Comparison of ENCODE assay signal across 8 cellular contexts in the genomic region with DNA sequence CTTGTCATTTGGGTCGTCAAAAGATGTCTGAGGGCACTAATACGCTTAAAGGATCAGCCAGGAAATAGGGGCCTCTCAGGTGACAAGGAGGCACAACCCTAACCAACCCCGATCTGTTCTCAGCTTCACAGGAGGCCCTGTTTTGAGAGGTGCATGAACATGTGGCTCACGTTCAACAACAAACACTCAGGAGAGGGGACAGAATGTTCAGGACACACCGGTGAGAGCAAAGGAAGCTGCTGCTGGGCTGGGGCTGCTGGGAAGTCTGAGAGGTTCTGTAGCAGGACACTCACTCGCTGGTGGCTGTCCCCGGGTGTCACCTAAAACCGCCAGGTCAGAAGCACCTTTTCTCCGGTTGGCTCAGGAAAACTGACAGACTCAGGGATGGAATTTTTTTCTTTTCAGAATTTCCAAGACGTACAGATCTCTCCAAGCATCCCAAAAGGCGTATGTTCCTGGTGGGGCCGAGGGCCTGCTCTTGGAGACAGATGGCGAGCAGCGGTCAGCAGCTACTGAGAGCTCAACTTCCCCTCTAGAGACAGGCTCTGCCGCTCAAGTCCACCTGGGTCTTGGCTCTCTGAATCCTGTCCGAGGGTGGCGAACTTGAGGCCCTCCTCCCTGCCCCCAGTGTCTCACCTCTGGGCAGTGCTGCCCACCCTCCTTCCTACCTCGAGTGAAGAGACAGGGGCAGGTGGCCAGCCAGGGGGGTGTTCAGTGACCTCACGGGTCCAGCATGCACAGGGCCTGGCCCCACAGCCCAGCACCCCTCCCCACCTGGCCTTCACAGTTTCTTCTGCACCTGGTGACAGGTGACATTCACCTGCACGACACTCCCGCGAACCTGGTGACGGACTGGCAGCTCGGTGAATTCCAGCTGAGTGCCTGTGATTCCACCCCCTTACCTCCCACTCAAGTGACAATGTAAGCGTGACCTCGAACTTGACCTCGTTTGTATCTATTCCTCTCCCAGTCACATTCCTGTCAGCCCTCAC. TPM values are rescaled to one million over a fixed set of nuclear protein-coding genes. Genes with fewer than 3 reads are reported as not detected.
DNase-seq lines count a peak whose midpoint lies in the region; ATAC-seq and TF ChIP-seq lines count a peak whose summit lies in the region.

No MANE protein-coding gene starts in this region.

- DNase-seq in DMS79 treated with DMSO at 0.1 percent for 48 hours (lab: John Stamatoyannopoulos, UW), result peak; percentile 67
- DNase-seq in DMS79 (lab: John Stamatoyannopoulos, UW), result no peak
- no peak for DNase-seq in Panc1 (ENCODE audit: low read depth, low spot score)
- DNase-seq in glutamatergic neuron, result peak; percentile 70
- peak; percentile 71 for DNase-seq in spleen
- DNase-seq in UCSD-AML1 (lab: John Stamatoyannopoulos, UW; ENCODE audit: unreplicated experiment), result no peak
- DNase-seq in NCI-H2081 treated with DMSO at 0.1 percent for 48 hours (lab: John Stamatoyannopoulos, UW), result no peak

- peaks cover 18% of the 10 kb centered on the region for H3K4me1 Mint-ChIP-seq in glutamatergic neuron (ENCODE audit: low read depth, unreplicated experiment)

- no TSS peak for BruUV-seq in Panc1 (replicated peaks; lab: Mats Ljungman, UMichigan)

- H3K4me3 Mint-ChIP-seq in glutamatergic neuron (ENCODE audit: unreplicated experiment), result peak overlapping the region; percentile 77

- H3K36me3 Mint-ChIP-seq in glutamatergic neuron (ENCODE audit: unreplicated experiment), result no peaks in the 10 kb centered on the region

- H3K27me3 ChIP-seq in Panc1 (ENCODE audit: control insufficient read depth, insufficient read depth, low read length) (no peaks in the 10 kb centered on the region), spleen (replicated peaks in 1 of 7) (no peaks in the 10 kb centered on the region)

- H3K36me3 ChIP-seq in Panc1 (ENCODE audit: control insufficient read depth, insufficient read depth, low read length), result peaks cover 2% of the 10 kb centered on the region; the same call in 1 of the 2 replicates
- peaks cover 0 to 75% (median 41%) of the 10 kb centered on the region in 6 donors for H3K36me3 ChIP-seq in spleen

- CTCF ChIA-PET in Panc1 (lab: Charles Lee), result interaction anchor here (0.6 kb wide), 1 partner anchor 31 kb away, joined by 4 read pairs; no protein-coding TSS in a partner anchor

- in situ Hi-C loops in Panc1 (cut with HindIII; ENCODE audit: low pct_unique_long_range_greater_than_20kb, low sequenced_read_pairs), result no loop called here

- 64 to 80% (median 72%) methylated on average over 26 to 27 of the region's 27 CpGs for WGBS in spleen, 5 donors

- H3K27ac Mint-ChIP-seq in glutamatergic neuron (ENCODE audit: unreplicated experiment), result peak overlapping the region; percentile 96

- H3K9me3 Mint-ChIP-seq in glutamatergic neuron (ENCODE audit: unreplicated experiment), result peaks cover 27% of the 10 kb centered on the region

- no peak overlapping the region for H3K4me3 ChIP-seq in Panc1 (ENCODE audit: low read depth in 2 of 2, low read length in 2 of 2)
- peak overlapping the region in 1 of 8 donors; percentile 47 for H3K4me3 ChIP-seq in spleen

- TF ChIP-seq POLR2A in spleen (IDR thresholded peaks at IDR 0.05), result no peak

- TF ChIP-seq CTCF in Panc1 (IDR thresholded peaks at IDR 0.05) (no peak), glutamatergic neuron (IDR thresholded peaks at IDR 0.05; ENCODE audit: partially characterized antibody, unreplicated experiment) (no peak), spleen (IDR thresholded peaks at IDR 0.05 in 8 of 11, conservative IDR thresholded peaks at IDR 0.05 in 3 of 11) (no peak)

- POLR2A ChIA-PET in Panc1 (lab: Charles Lee), result no interaction called here

- H3K9me3 ChIP-seq in Panc1 (ENCODE audit: control insufficient read depth, insufficient read depth, low read depth, low read length), result no peaks in the 10 kb centered on the region
- H3K9me3 ChIP-seq in spleen, result no peaks in the 10 kb centered on the region

- peaks cover 14% of the 10 kb centered on the region for H3K4me1 ChIP-seq in Panc1 (ENCODE audit: control insufficient read depth, insufficient read depth, low read length)
- H3K4me1 ChIP-seq in spleen, result peaks cover 0 to 23% (median 16%) of the 10 kb centered on the region in 6 donors

- ATAC-seq in Panc1 (peak; percentile 40), GM18873 (IDR thresholded peaks at IDR 0.05; ENCODE audit: low FRiP score, unreplicated experiment) (no peak)

- intact Hi-C loops in Panc1 (cut with micrococcal nuclease; ENCODE audit: unreplicated experiment) (no loop called here), spleen (cut with DNase I; ENCODE audit: low total_unique reads) (no loop called here)

- H3K27me3 Mint-ChIP-seq in glutamatergic neuron (ENCODE audit: unreplicated experiment), result peaks cover 21% of the 10 kb centered on the region

- peak overlapping the region; percentile 34; the same call in 1 of the 2 replicates for H3K27ac ChIP-seq in Panc1 (ENCODE audit: low read length)
- H3K27ac ChIP-seq in spleen, result peak overlapping the region in 3 of 8 donors; percentile 1 to 59 (median 7)

RNA-seq across cellular contexts. Expression of gene CLUH, which starts 22.9 kb away (rescaled TPM):
- 119 TPM for total RNA-seq in Panc1 (2021; ENCODE audit: unreplicated experiment)
- 115 TPM for polyA plus RNA-seq in Panc1 (2012; ENCODE audit: insufficient read length)
- total RNA-seq in glutamatergic neuron (ENCODE audit: unreplicated experiment), result 39.1 TPM
- total RNA-seq in spleen, result 10 to 100 TPM; 37.9 to 82.6 (median 51.1) TPM
- 10 to 100 TPM; 14.3 to 48.7 (median 26.5) TPM for polyA plus RNA-seq in spleen

Comparison
In these comparisons a context has a peak if more than half of its experiments do, and no peak if none do; other contexts are left out.
1. DNase-seq: peak in DMS79 treated with DMSO at 0.1 percent for 48 hours (single experiment), glutamatergic neuron (single experiment) and spleen (single experiment); none in DMS79 (single experiment), Panc1 (single experiment), UCSD-AML1 (single experiment) and NCI-H2081 treated with DMSO at 0.1 percent for 48 hours (single experiment).